1 cellular context compared by ENCODE assay signal in the genomic region with DNA sequence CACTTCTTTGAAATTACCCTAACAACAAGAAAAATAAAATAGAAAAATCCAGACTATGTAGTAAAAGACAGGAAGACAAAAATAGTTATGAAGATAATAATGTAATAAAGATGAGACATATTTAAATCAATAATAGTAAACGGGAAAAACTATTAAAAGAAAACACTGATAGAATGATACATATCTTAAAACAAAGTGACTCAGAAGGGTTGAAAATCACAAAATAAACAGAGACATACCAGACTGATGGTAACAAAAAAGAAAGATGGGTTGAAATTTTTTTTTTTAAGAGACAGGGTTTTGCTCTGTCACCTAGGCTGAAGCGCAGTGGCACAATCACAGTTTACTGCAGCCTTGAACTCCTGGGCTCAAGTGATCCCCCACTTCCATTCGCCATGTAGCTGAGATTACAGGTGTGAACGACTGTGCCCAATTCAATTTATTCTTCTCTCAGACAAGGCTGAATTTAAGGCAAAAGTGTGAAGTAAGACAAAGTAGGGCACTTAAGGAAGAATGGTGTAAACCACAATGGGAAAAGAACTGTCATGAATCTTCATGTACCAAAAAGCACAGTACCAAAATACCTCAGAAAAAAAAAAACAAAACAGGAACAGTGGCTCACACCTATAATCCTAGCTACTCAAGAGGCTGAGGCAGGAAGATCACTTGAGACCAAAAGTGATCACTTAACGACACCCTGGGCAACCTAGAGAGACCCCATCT.
A peak's percentile ranks its signal among the peaks of the same experiment; 100 is the strongest.
TF ChIP-seq lines count a peak whose summit lies in the region.

No MANE protein-coding gene starts in this region.

TF ChIP-seq in K562, 482 proteins besides CTCF, POLR2A, EP300 and RAD21:
- no peak for TF ChIP-seq ZBTB40 (IDR thresholded peaks at IDR 0.05)
- no peak for TF ChIP-seq ZBTB40 (CRISPR knock-in tag; IDR thresholded peaks at IDR 0.05)
- TF ChIP-seq, protein P1, sequence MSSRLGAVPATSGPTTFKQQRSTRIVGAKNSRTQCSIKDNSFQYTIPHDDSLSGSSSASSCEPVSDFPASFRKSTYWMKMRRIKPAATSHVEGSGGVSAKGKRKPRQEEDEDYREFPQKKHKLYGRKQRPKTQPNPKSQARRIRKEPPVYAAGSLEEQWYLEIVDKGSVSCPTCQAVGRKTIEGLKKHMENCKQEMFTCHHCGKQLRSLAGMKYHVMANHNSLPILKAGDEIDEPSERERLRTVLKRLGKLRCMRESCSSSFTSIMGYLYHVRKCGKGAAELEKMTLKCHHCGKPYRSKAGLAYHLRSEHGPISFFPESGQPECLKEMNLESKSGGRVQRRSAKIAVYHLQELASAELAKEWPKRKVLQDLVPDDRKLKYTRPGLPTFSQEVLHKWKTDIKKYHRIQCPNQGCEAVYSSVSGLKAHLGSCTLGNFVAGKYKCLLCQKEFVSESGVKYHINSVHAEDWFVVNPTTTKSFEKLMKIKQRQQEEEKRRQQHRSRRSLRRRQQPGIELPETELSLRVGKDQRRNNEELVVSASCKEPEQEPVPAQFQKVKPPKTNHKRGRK (tag; IDR thresholded peaks at IDR 0.05) = 0 out of 2 replicates have a peak, but pooled peaks have one; percentile 46
- TF ChIP-seq EP400 (IDR thresholded peaks at IDR 0.05) = 0 out of 2 replicates have a peak, but pooled peaks have one; percentile 17
